7 cellular contexts compared by ENCODE assay signal in the genomic region with DNA sequence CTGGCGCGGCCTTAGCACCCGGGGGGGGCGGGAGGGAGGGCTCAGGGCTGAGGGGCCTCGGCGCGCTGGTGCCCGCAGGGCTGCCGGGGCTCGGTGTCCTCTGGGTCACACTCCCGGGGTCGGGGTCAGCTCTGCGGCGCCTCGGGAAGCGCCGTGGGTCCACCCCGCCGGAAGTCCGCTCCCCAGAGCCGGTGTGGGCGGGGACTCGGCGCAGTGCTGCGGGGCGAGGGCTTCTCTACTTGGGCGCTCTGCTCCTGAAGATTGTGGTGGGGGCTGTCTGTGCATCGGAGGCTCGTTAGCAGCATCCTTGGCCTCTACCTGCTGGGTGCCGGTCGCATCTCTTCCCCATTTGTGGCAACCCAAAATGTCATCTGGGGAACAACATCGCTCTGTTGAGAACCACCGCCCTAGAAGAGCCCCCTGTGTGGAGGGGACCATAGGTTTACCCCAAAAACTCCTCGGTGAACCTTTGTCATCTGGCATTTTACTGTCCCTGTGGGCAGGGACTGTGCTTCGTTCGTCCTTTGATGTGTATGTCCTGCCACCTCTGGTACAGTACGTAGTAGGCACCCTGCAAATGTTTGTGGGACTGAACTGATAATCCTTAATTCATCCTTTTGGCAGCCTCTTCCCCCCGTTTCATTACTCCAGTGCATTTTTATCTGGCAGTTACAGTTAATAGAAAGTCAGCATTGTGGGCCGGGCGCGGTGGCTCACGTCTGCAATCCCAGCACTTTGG. TPM values are rescaled to one million over a fixed set of nuclear protein-coding genes. Genes with fewer than 3 reads are reported as not detected.
DNase-seq lines count a peak whose midpoint lies in the region; ATAC-seq and TF ChIP-seq lines count a peak whose summit lies in the region.

No MANE protein-coding gene starts in this region.

- peak overlapping the region; percentile 90 to 98 for H3K9ac ChIP-seq in colonic mucosa (ENCODE audit: low read depth in 2 of 2, low read length in 2 of 2)

- H3K4me1 ChIP-seq in colonic mucosa (peaks cover 8% of the 10 kb centered on the region), lower lobe of right lung (peaks cover 54% of the 10 kb centered on the region)

- H3K27ac ChIP-seq in colonic mucosa (peak overlapping the region; percentile 95), lower lobe of right lung (peak overlapping the region; percentile 96)

- no peaks in the 10 kb centered on the region for H3K27me3 ChIP-seq in colonic mucosa
- H3K27me3 ChIP-seq in lower lobe of right lung (ENCODE audit: low read depth) = no peaks in the 10 kb centered on the region

- intact Hi-C loops in colonic mucosa (cut with DNase I) (no loop called here), lower lobe of right lung (cut with DNase I) (no loop called here)

- H3K4me3 ChIP-seq in colonic mucosa (peak overlapping the region; percentile 95), lower lobe of right lung (peak overlapping the region; percentile 94)

- peak; percentile 69 for ATAC-seq in GM21723 (IDR thresholded peaks at IDR 0.05; ENCODE audit: unreplicated experiment)
- ATAC-seq in lower lobe of right lung = peak; percentile 90 to 91

- H3K36me3 ChIP-seq in colonic mucosa (no peaks in the 10 kb centered on the region), lower lobe of right lung (no peaks in the 10 kb centered on the region)

- no peak for TF ChIP-seq CTCF in GM10266 (IDR thresholded peaks at IDR 0.05; ENCODE audit: control insufficient read depth, insufficient read depth, low read depth, missing control alignments)
- no peak for TF ChIP-seq CTCF in colonic mucosa (IDR thresholded peaks at IDR 0.05)
- no peak for TF ChIP-seq CTCF in lower lobe of right lung (IDR thresholded peaks at IDR 0.05)

- DNase-seq in GM10266 (ENCODE audit: extremely low spot score) = peak; percentile 62
- peak; percentile 48 for DNase-seq in KG1 (lab: John Stamatoyannopoulos, UW)
- peak; percentile 31 to 52 (median 39) for DNase-seq in activated CD4-positive, CD25-positive, alpha-beta regulatory T cell (lab: John Stamatoyannopoulos, UW)
- peak; percentile 73 for DNase-seq in colonic mucosa
- DNase-seq in lower lobe of right lung = peak; percentile 79
- DNase-seq in stimulated activated CD8-positive, alpha-beta memory T cell treated with anti-CD3 and anti-CD28 coated beads, Interleukin-12 subunit alpha, Interleukin-12 subunit beta, amount 100 ng/mL, for 24 hours (ENCODE audit: extremely low read depth) = peak; percentile 20

- H3K9me3 ChIP-seq in colonic mucosa (no peaks in the 10 kb centered on the region), lower lobe of right lung (no peaks in the 10 kb centered on the region)

RNA-seq across cellular contexts. Expression of a gene that starts 0.6 kb away (rescaled TPM):
- total RNA-seq in colonic mucosa = 10 to 100 TPM; 29.0 to 36.0 TPM
- total RNA-seq in lower lobe of right lung = 28.1 TPM

Comparison
In these comparisons a context has a peak if more than half of its experiments do, and no peak if none do; other contexts are left out.
1. Peak in every context shown above with its lines: DNase-seq, ATAC-seq, H3K4me3 ChIP-seq and H3K27ac ChIP-seq.
2. DNase-seq: peak in every context shown above with its lines; median percentile 79 in lower lobe of right lung; 73 in colonic mucosa; 62 in GM10266; 48 in KG1; 39 in activated CD4-positive, CD25-positive, alpha-beta regulatory T cell; 20 in stimulated activated CD8-positive, alpha-beta memory T cell treated with anti-CD3 and anti-CD28 coated beads, Interleukin-12 subunit alpha, Interleukin-12 subunit beta, amount 100 ng/mL, for 24 hours.